ENCODE assay signal across 25 cellular contexts in genomic region chr6:26552205-26552604, GRCh38. TPM values are rescaled to one million over a fixed set of nuclear protein-coding genes. Genes with fewer than 3 reads are reported as not detected.
DNase-seq lines count a peak whose midpoint lies in the region; ATAC-seq and TF ChIP-seq lines count a peak whose summit lies in the region.
"Had no signal": no experiment of that assay in that cellular context is flagged by ENCODE, and none has a peak within 500 bp of the region (broad histone marks: within the 10 kb centered on the region; RNA-seq: fewer than 3 reads in every experiment).

No MANE protein-coding gene starts in this region.

- no peaks in the 10 kb centered on the region for H3K27me3 ChIP-seq in BE2C
- no peaks in the 10 kb centered on the region for H3K27me3 ChIP-seq in GM23338 (ENCODE audit: insufficient read depth)
- H3K27me3 ChIP-seq in PC-3 (ENCODE audit: low read length), result no peaks in the 10 kb centered on the region
- no peaks in the 10 kb centered on the region for H3K27me3 ChIP-seq in hepatocyte
- peaks cover 0 to 5% of the 10 kb centered on the region in 2 donors for H3K27me3 ChIP-seq in body of pancreas
- H3K27me3 ChIP-seq: sigmoid colon had no signal

- peaks cover 5% of the 10 kb centered on the region; the same call in 2 of the 3 replicates for H3K9me3 Mint-ChIP-seq in GM23338
- no peaks in the 10 kb centered on the region for H3K9me3 Mint-ChIP-seq in activated T-helper 17 cell treated with anti-CD3 and anti-CD28 coated beads, Interleukin-2, amount 50 U/mL, for 72 hours
- H3K9me3 Mint-ChIP-seq: activated naive CD8-positive, alpha-beta T cell treated with anti-CD3 and anti-CD28 coated beads for 36 hours; neural crest cell had no signal

- H2AFZ ChIP-seq in GM23338 (no peak overlapping the region), PC-3 (ENCODE audit: low read length) (peak overlapping the region; percentile 93; the same call in 1 of the 2 replicates), hepatocyte (no peak overlapping the region)

- no peak for TF ChIP-seq CTCF in BE2C (IDR thresholded peaks at IDR 0.05; ENCODE audit: low read depth, low read length)
- TF ChIP-seq CTCF in GM23338 (conservative IDR thresholded peaks at IDR 0.05; ENCODE audit: low read depth in 2 of 2), result no peak
- TF ChIP-seq CTCF in PC-3 (conservative IDR thresholded peaks at IDR 0.05; ENCODE audit: low read depth, low read length), result no peak
- TF ChIP-seq CTCF in hepatocyte (IDR thresholded peaks at IDR 0.05; ENCODE audit: poor library complexity), result no peak
- no peak for TF ChIP-seq CTCF in body of pancreas (IDR thresholded peaks at IDR 0.05)

- ATAC-seq in GM23338 (no peak), PC-3 (no peak), body of pancreas (no peak)
- ATAC-seq in activated T-helper 17 cell treated with anti-CD3 and anti-CD28 coated beads, Interleukin-2, amount 50 U/mL, for 72 hours (replicated peaks), result no peak
- ATAC-seq: lower lobe of right lung; stimulated activated naive CD8-positive, alpha-beta T cell treated with anti-CD3 and anti-CD28 coated beads, Interleukin-15, Interleukin-2, amounts not matched to agents 100 U/mL and 50 U/mL, for 24 hours had no signal

- H3K4me3 Mint-ChIP-seq in GM23338, result no peak overlapping the region
- no peak overlapping the region for H3K4me3 Mint-ChIP-seq in activated T-helper 17 cell treated with anti-CD3 and anti-CD28 coated beads, Interleukin-2, amount 50 U/mL, for 72 hours
- H3K4me3 Mint-ChIP-seq: central memory CD8-positive, alpha-beta T cell; neural crest cell had no signal

- no peak overlapping the region for H3K27ac ChIP-seq in GM23338 (ENCODE audit: low read depth)
- no peak overlapping the region for H3K27ac ChIP-seq in PC-3 (ENCODE audit: low read length)
- H3K27ac ChIP-seq in hepatocyte, result no peak overlapping the region
- no peak overlapping the region for H3K27ac ChIP-seq in body of pancreas
- H3K27ac ChIP-seq: lower lobe of right lung had no signal

- no TSS peak for BruUV-seq in PC-3 (replicated peaks; lab: Mats Ljungman, UMichigan)

- H4K20me1 ChIP-seq in GM23338 (replicated peaks; ENCODE audit: insufficient read depth) (no peaks in the 10 kb centered on the region), PC-3 (ENCODE audit: low read length) (no peaks in the 10 kb centered on the region), hepatocyte (ENCODE audit: insufficient read depth, poor library complexity, severe bottlenecking) (no peaks in the 10 kb centered on the region)

- H3K4me3 ChIP-seq in BE2C (ENCODE audit: low read depth, low read length), result peak overlapping the region; percentile 88
- H3K4me3 ChIP-seq in GM23338, result peak overlapping the region; percentile 70
- H3K4me3 ChIP-seq in PC-3 (ENCODE audit: low read length), result peak overlapping the region; percentile 93
- H3K4me3 ChIP-seq in hepatocyte, result no peak overlapping the region
- no peak overlapping the region for H3K4me3 ChIP-seq in body of pancreas

- H3K9me2 ChIP-seq in GM23338 (ENCODE audit: insufficient read depth) (no peaks in the 10 kb centered on the region), PC-3 (replicated peaks; ENCODE audit: low read length) (no peaks in the 10 kb centered on the region), hepatocyte (replicated peaks; ENCODE audit: insufficient read depth) (no peaks in the 10 kb centered on the region)

- CTCF ChIA-PET in PC-3 (lab: Charles Lee), result no interaction called here

- no peaks in the 10 kb centered on the region for H3K36me3 Mint-ChIP-seq in GM23338 (ENCODE audit: low read depth)
- peaks cover 11% of the 10 kb centered on the region for H3K36me3 Mint-ChIP-seq in activated T-helper 17 cell treated with anti-CD3 and anti-CD28 coated beads, Interleukin-2, amount 50 U/mL, for 72 hours (ENCODE audit: low read depth)
- H3K36me3 Mint-ChIP-seq: activated naive CD8-positive, alpha-beta T cell treated with anti-CD3 and anti-CD28 coated beads for 36 hours had no signal

- no peak for TF ChIP-seq POLR2A in body of pancreas (IDR thresholded peaks at IDR 0.05)

- H3K4me2 ChIP-seq in GM23338 (peak overlapping the region; percentile 71), PC-3 (ENCODE audit: low read length) (peak overlapping the region; percentile 91), hepatocyte (peak overlapping the region; percentile 79)

- peaks cover 14% of the 10 kb centered on the region; the same call in 2 of the 3 replicates for H3K4me1 Mint-ChIP-seq in GM23338
- no peaks in the 10 kb centered on the region for H3K4me1 Mint-ChIP-seq in activated T-helper 17 cell treated with anti-CD3 and anti-CD28 coated beads, Interleukin-2, amount 50 U/mL, for 72 hours

- H3K9me3 ChIP-seq in BE2C (no peaks in the 10 kb centered on the region), PC-3 (ENCODE audit: low read length) (no peaks in the 10 kb centered on the region), hepatocyte (ENCODE audit: low read depth) (no peaks in the 10 kb centered on the region), body of pancreas (no peaks in the 10 kb centered on the region)
- H3K9me3 ChIP-seq: lower lobe of right lung, sigmoid colon, thoracic aorta had no signal

- no peaks in the 10 kb centered on the region for H3K36me3 ChIP-seq in BE2C
- no peaks in the 10 kb centered on the region for H3K36me3 ChIP-seq in GM23338 (ENCODE audit: insufficient read depth)
- H3K36me3 ChIP-seq in PC-3 (ENCODE audit: low read depth, low read length), result no peaks in the 10 kb centered on the region
- no peaks in the 10 kb centered on the region for H3K36me3 ChIP-seq in hepatocyte (replicated peaks; ENCODE audit: insufficient read depth, low read depth)
- H3K36me3 ChIP-seq in body of pancreas (replicated peaks in 1 of 2; ENCODE audit: insufficient read depth in 1 of 2, low read depth in 2 of 2), result no peaks in the 10 kb centered on the region
- H3K36me3 ChIP-seq: lower lobe of right lung, sigmoid colon, thoracic aorta had no signal

- H3K4me1 ChIP-seq in BE2C (no peaks in the 10 kb centered on the region), GM23338 (ENCODE audit: insufficient read depth) (no peaks in the 10 kb centered on the region), PC-3 (ENCODE audit: insufficient read depth, low read length) (peaks cover 15% of the 10 kb centered on the region), hepatocyte (ENCODE audit: insufficient read depth) (no peaks in the 10 kb centered on the region), body of pancreas (peaks cover 22% of the 10 kb centered on the region)

- H3K27me3 Mint-ChIP-seq in GM23338 (ENCODE audit: insufficient read depth, low read depth, poor library complexity), result peaks cover 26% of the 10 kb centered on the region
- no peaks in the 10 kb centered on the region for H3K27me3 Mint-ChIP-seq in activated T-helper 17 cell treated with anti-CD3 and anti-CD28 coated beads, Interleukin-2, amount 50 U/mL, for 72 hours
- H3K27me3 Mint-ChIP-seq: central memory CD8-positive, alpha-beta T cell had no signal

- intact Hi-C loops in PC-3 (cut with micrococcal nuclease) (no loop called here), body of pancreas (cut with DNase I) (no loop called here)

- H3K27ac Mint-ChIP-seq in GM23338, result no peak overlapping the region
- H3K27ac Mint-ChIP-seq in activated T-helper 17 cell treated with anti-CD3 and anti-CD28 coated beads, Interleukin-2, amount 50 U/mL, for 72 hours, result no peak overlapping the region
- H3K27ac Mint-ChIP-seq: activated naive CD8-positive, alpha-beta T cell treated with anti-CD3 and anti-CD28 coated beads for 36 hours had no signal

- POLR2A ChIA-PET in PC-3 (lab: Charles Lee; ENCODE audit: unreplicated experiment), result interaction anchor here (0.6 kb wide), 2 partner anchors 13 to 593 kb away, joined by 3 to 8 read pairs; no protein-coding TSS in a partner anchor

- H3K9ac ChIP-seq in PC-3 (ENCODE audit: low read length), result no peak overlapping the region

- no peaks in the 10 kb centered on the region for H3K79me2 ChIP-seq in GM23338 (replicated peaks; ENCODE audit: insufficient read depth)
- no peaks in the 10 kb centered on the region for H3K79me2 ChIP-seq in PC-3 (ENCODE audit: low read length)
- no peaks in the 10 kb centered on the region for H3K79me2 ChIP-seq in hepatocyte

- no peak for DNase-seq in BE2C
- DNase-seq in GM23338 (ENCODE audit: low spot score), result no peak
- no peak for DNase-seq in PC-3
- no peak for DNase-seq in hepatocyte (ENCODE audit: low spot score)
- no peak for DNase-seq in body of pancreas
- DNase-seq in CD1c-positive myeloid dendritic cell (ENCODE audit: extremely low spot score), result no peak
- DNase-seq: activated effector memory CD4-positive, alpha-beta T cell treated with Interleukin-2 at 50 U/mL for 16 hours; activated naive CD8-positive, alpha-beta T cell treated with anti-CD3 and anti-CD28 coated beads for 36 hours; DMS53; GF-D8; glutamatergic neuron; H7; lower lobe of right lung; NCI-H1092; NCI-H187; sigmoid colon; stimulated activated naive CD8-positive, alpha-beta T cell treated with anti-CD3 and anti-CD28 coated beads, Interleukin-15, Interleukin-2, amounts not matched to agents 100 U/mL and 50 U/mL, for 24 hours; T-helper 2 cell had no signal

- H3F3A ChIP-seq in GM23338 (replicated peaks; ENCODE audit: low read depth) (0 out of 2 replicates have a peak, but pooled peaks cover 2% of the 10 kb centered on the region), PC-3 (ENCODE audit: low read length, unreplicated experiment) (no peaks in the 10 kb centered on the region)

- 91% methylated on average over 10 of the region's 10 CpGs for WGBS in hepatocyte (ENCODE audit: low lambda C conversion rate, missing lambda C conversion rate)
- WGBS in body of pancreas, 2 donors, result 73 to 75% methylated on average over 10 of the region's 10 CpGs

RNA-seq across cellular contexts. Expression of gene HMGN4, which starts 14.0 kb away (rescaled TPM):
- polyA plus RNA-seq in BE2C (2012; ENCODE audit: insufficient read depth, insufficient read length, low read depth), result 59.1 TPM
- total RNA-seq in GM23338 (2014; rRNA removed; shearing (Covaris generic)), result 76.5 and 91.4 TPM in 2 replicates
- polyA plus RNA-seq in GM23338 (2016; fragmentation: Nextera tagmentation; extraction: Ambion mirVana) (26.2 and 35.3 TPM in 2 replicates), hepatocyte (35.9 and 41.2 TPM in 2 replicates)
- total RNA-seq in PC-3 (2014; rRNA removed) (54.8 and 57.5 TPM in 2 replicates), hepatocyte (53.5 and 67.1 TPM in 2 replicates), body of pancreas (10 to 100 TPM; 24.4 to 37.1 TPM)
- 10 to 100 TPM; 84.3 to 90.3 TPM for total RNA-seq in activated T-helper 17 cell treated with anti-CD3 and anti-CD28 coated beads, Interleukin-2, amount 50 U/mL, for 72 hours

RNA-seq across cellular contexts. Expression of gene ABT1, which starts 44.5 kb away (rescaled TPM):
- polyA plus RNA-seq in BE2C (2012; ENCODE audit: insufficient read depth, insufficient read length, low read depth), result 65.8 TPM
- total RNA-seq in GM23338 (2014; rRNA removed; shearing (Covaris generic)), result 25.7 and 28.9 TPM in 2 replicates
- polyA plus RNA-seq in GM23338 (2016; fragmentation: Nextera tagmentation; extraction: Ambion mirVana), result 28.5 and 29.1 TPM in 2 replicates
- 26.9 and 33.7 TPM in 2 replicates for total RNA-seq in PC-3 (2014; rRNA removed)
- total RNA-seq in hepatocyte, result 23.3 and 23.4 TPM in 2 replicates
- 30.4 and 32.1 TPM in 2 replicates for polyA plus RNA-seq in hepatocyte
- 1 to 10 TPM; 3.0 to 8.8 TPM for total RNA-seq in body of pancreas
- total RNA-seq in activated T-helper 17 cell treated with anti-CD3 and anti-CD28 coated beads, Interleukin-2, amount 50 U/mL, for 72 hours, result 10 to 100 TPM; 24.5 to 30.0 TPM

RNA-seq across cellular contexts. Expression of gene BTN1A1, which starts 52.1 kb away (rescaled TPM):
- polyA plus RNA-seq in BE2C (2012; ENCODE audit: insufficient read depth, insufficient read length, low read depth), result not detected
- total RNA-seq in GM23338 (2014; rRNA removed; shearing (Covaris generic)), result 0.38 and 0.50 TPM in 2 replicates
- polyA plus RNA-seq in GM23338 (2016; fragmentation: Nextera tagmentation; extraction: Ambion mirVana) (0.09 and 0.13 TPM in 2 replicates), hepatocyte (0.15 and 0.59 TPM in 2 replicates)
- total RNA-seq in PC-3 (2014; rRNA removed) (not detected in 2 replicates), hepatocyte (0.60 and 0.84 TPM in 2 replicates), body of pancreas (not detected)
- under 1 TPM in 1 of 2 donors, not detected in 1; 0.21 TPM for total RNA-seq in activated T-helper 17 cell treated with anti-CD3 and anti-CD28 coated beads, Interleukin-2, amount 50 U/mL, for 72 hours
- total RNA-seq: H7, kidney epithelial cell, LHCN-M2, lower lobe of right lung, mucosa of gallbladder, neural crest cell, thoracic aorta had no signal

Comparison
In these comparisons a context has a peak if more than half of its experiments do, and no peak if none do; other contexts are left out.
1. H3K4me3 ChIP-seq: peak in BE2C (single experiment), GM23338 (single experiment) and PC-3 (single experiment); none in hepatocyte (single experiment) and body of pancreas (0 of 2).
2. Peak in every context shown above with its lines, with median percentiles within 50 percentile points of each other: H3K4me2 ChIP-seq.